In genomic region chr2:181058378-181059269, GRCh38 we compare ENCODE assay signal across 2 cellular contexts.
TF ChIP-seq lines count a peak whose summit lies in the region.

No MANE protein-coding gene starts in this region.

TF ChIP-seq in SK-N-SH treated with all-trans-retinoic acid at 6 μM for 48 hours, 23 proteins besides CTCF, POLR2A, EP300 and RAD21 (continued from another document):
- TF ChIP-seq TSHZ2 (CRISPR knock-in tag; IDR thresholded peaks at IDR 0.05) = no peak
- no peak for TF ChIP-seq CSDC2 (CRISPR knock-in tag; IDR thresholded peaks at IDR 0.05)
- TF ChIP-seq TCF4 (CRISPR knock-in tag; IDR thresholded peaks at IDR 0.05; ENCODE audit: borderline replicate concordance) = no peak
- no peak for TF ChIP-seq ZNF70 (CRISPR knock-in tag; IDR thresholded peaks at IDR 0.05)
- TF ChIP-seq ZFP30 (CRISPR knock-in tag; IDR thresholded peaks at IDR 0.05) = no peak
- no peak for TF ChIP-seq BACH2 (CRISPR knock-in tag; IDR thresholded peaks at IDR 0.05; ENCODE audit: borderline replicate concordance)

TF ChIP-seq in GM23338, 12 proteins besides CTCF, POLR2A, EP300 and RAD21:
- TF ChIP-seq, protein P1, sequence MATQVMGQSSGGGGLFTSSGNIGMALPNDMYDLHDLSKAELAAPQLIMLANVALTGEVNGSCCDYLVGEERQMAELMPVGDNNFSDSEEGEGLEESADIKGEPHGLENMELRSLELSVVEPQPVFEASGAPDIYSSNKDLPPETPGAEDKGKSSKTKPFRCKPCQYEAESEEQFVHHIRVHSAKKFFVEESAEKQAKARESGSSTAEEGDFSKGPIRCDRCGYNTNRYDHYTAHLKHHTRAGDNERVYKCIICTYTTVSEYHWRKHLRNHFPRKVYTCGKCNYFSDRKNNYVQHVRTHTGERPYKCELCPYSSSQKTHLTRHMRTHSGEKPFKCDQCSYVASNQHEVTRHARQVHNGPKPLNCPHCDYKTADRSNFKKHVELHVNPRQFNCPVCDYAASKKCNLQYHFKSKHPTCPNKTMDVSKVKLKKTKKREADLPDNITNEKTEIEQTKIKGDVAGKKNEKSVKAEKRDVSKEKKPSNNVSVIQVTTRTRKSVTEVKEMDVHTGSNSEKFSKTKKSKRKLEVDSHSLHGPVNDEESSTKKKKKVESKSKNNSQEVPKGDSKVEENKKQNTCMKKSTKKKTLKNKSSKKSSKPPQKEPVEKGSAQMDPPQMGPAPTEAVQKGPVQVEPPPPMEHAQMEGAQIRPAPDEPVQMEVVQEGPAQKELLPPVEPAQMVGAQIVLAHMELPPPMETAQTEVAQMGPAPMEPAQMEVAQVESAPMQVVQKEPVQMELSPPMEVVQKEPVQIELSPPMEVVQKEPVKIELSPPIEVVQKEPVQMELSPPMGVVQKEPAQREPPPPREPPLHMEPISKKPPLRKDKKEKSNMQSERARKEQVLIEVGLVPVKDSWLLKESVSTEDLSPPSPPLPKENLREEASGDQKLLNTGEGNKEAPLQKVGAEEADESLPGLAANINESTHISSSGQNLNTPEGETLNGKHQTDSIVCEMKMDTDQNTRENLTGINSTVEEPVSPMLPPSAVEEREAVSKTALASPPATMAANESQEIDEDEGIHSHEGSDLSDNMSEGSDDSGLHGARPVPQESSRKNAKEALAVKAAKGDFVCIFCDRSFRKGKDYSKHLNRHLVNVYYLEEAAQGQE (IDR thresholded peaks at IDR 0.05; ENCODE audit: unreplicated experiment) = no peak
- peak; percentile 46; the same call in 1 of the 2 replicates for TF ChIP-seq NANOG (IDR thresholded peaks at IDR 0.05; ENCODE audit: borderline replicate concordance)
